21 cellular contexts compared by ENCODE assay signal in genomic region chr7:131691454-131692130, GRCh38.
DNase-seq lines count a peak whose midpoint lies in the region; ATAC-seq, FAIRE-seq and TF ChIP-seq lines count a peak whose summit lies in the region.
"Had no signal": no experiment of that assay in that cellular context is flagged by ENCODE, and none has a peak within 500 bp of the region (broad histone marks: within the 10 kb centered on the region; RNA-seq: fewer than 3 reads in every experiment).

No MANE protein-coding gene starts in this region.

- TF ChIP-seq RAD21 in IMR-90 (IDR thresholded peaks at IDR 0.05; ENCODE audit: low read length): no peak

- no peak overlapping the region for H3K4ac ChIP-seq in IMR-90 (ENCODE audit: low read depth, low read length)

- CTCF ChIA-PET in IMR-90 (lab: Yijun Ruan, JAX): interaction anchor here (0.5 to 1.3 kb wide), 5 partner anchors 9 to 889 kb away, joined by 3 to 14 read pairs (median 3); no protein-coding TSS in a partner anchor

- no peak overlapping the region for H2BK120ac ChIP-seq in IMR-90 (ENCODE audit: low read depth, low read length)

- no peak overlapping the region for H3K23ac ChIP-seq in IMR-90 (ENCODE audit: low read depth, low read length)

- H2AFZ ChIP-seq in GM23248: peak overlapping the region; percentile 68
- H2AFZ ChIP-seq in IMR-90 (replicated peaks; ENCODE audit: low read length, poor library complexity): peak overlapping the region; percentile 88
- no peak overlapping the region for H2AFZ ChIP-seq in astrocyte (ENCODE audit: low read depth, low read length)

- H4K91ac ChIP-seq in IMR-90 (ENCODE audit: insufficient read depth, low read depth, low read length): no peak overlapping the region

- ATAC-seq in IMR-90 (ENCODE audit: low read depth) (no peak), omental fat pad (ENCODE audit: low FRiP score) (peak; percentile 13), GM18861 (IDR thresholded peaks at IDR 0.05; ENCODE audit: unreplicated experiment) (no peak)

- H3K27ac Mint-ChIP-seq in astrocyte (ENCODE audit: unreplicated experiment): peak overlapping the region; percentile 59
- H3K27ac Mint-ChIP-seq: activated naive CD4-positive, alpha-beta T cell treated with anti-CD3 and anti-CD28 coated beads, Interleukin-2, amount 50 U/mL, for 72 hours; CD4-positive, alpha-beta memory T cell had no signal

- H3K9me3 Mint-ChIP-seq in astrocyte (ENCODE audit: unreplicated experiment): no peaks in the 10 kb centered on the region
- H3K9me3 Mint-ChIP-seq: activated naive CD4-positive, alpha-beta T cell treated with anti-CD3 and anti-CD28 coated beads, Interleukin-2, amount 50 U/mL, for 72 hours; CD4-positive, alpha-beta memory T cell had no signal

- no peak for FAIRE-seq in astrocyte (lab: Jason Lieb, UNC)
- FAIRE-seq: HepG2, islet of Langerhans, TTC549 had no signal

- H2BK5ac ChIP-seq in IMR-90 (ENCODE audit: low read depth, low read length, poor library complexity, severe bottlenecking): no peak overlapping the region

- no peak overlapping the region for H2BK15ac ChIP-seq in IMR-90 (ENCODE audit: low read depth, low read length)

- no peak for TF ChIP-seq POLR2A in IMR-90 (IDR thresholded peaks at IDR 0.05; ENCODE audit: low read depth, low read length)

- no peaks in the 10 kb centered on the region for H3K4me1 Mint-ChIP-seq in astrocyte (ENCODE audit: low read depth, unreplicated experiment)

- no peak for DNase-seq in GM23248
- DNase-seq in IMR-90: no peak
- DNase-seq in astrocyte (ENCODE audit: low read depth): no peak
- no peak for DNase-seq in omental fat pad (ENCODE audit: low spot score)
- DNase-seq in iPS-NIHi7 (ENCODE audit: extremely low spot score): no peak
- no peak for DNase-seq in NCI-H2029 (lab: John Stamatoyannopoulos, UW)
- DNase-seq: activated CD4-positive, alpha-beta T cell treated with anti-CD3 and anti-CD28 coated beads for 1 hour; CD4-positive, alpha-beta memory T cell; effector CD4-positive, alpha-beta T cell; NCI-H1436 treated with DMSO at 0.1 percent for 48 hours; spleen had no signal

- no TSS peak for BruUV-seq in IMR-90 (replicated peaks; lab: Mats Ljungman, UMichigan)

- H3K9ac ChIP-seq in GM23248 (no peak overlapping the region), IMR-90 (ENCODE audit: low read depth, low read length) (no peak overlapping the region), astrocyte (ENCODE audit: low read length) (no peak overlapping the region)

- no peak overlapping the region for H2AK5ac ChIP-seq in IMR-90 (ENCODE audit: low read depth, low read length)

- H3K9me1 ChIP-seq in IMR-90 (ENCODE audit: insufficient read depth, low read length): no peaks in the 10 kb centered on the region

- H3K9me3 ChIP-seq in GM23248 (ENCODE audit: low read depth) (no peaks in the 10 kb centered on the region), IMR-90 (ENCODE audit: control insufficient read depth, insufficient read depth, low read length) (no peaks in the 10 kb centered on the region), astrocyte (ENCODE audit: insufficient read depth, low read depth, low read length) (no peaks in the 10 kb centered on the region)
- H3K9me3 ChIP-seq: ascending aorta, lower lobe of right lung, spleen, stomach, tibial nerve had no signal

- in situ Hi-C loops in GM23248 (cut with MboI) (loop anchor here (25.0 kb wide), 1 partner anchor 571 kb away; no protein-coding TSS in a partner anchor), IMR-90 (cut with MboI; ENCODE audit: low sequenced_read_pairs) (no loop called here)

- no peak overlapping the region for H2BK20ac ChIP-seq in IMR-90 (ENCODE audit: low read depth, low read length)

- H3K79me1 ChIP-seq in IMR-90 (ENCODE audit: low read depth in 1 of 2, low read length in 2 of 2): no peaks in the 10 kb centered on the region

- H3K4me2 ChIP-seq in GM23248 (ENCODE audit: unreplicated experiment) (peak overlapping the region; percentile 78), IMR-90 (ENCODE audit: low read depth, low read length) (no peak overlapping the region), astrocyte (ENCODE audit: low read length) (peak overlapping the region; percentile 82)

- no peaks in the 10 kb centered on the region for H3K9me2 ChIP-seq in GM23248 (ENCODE audit: insufficient read depth)

- no peaks in the 10 kb centered on the region for H3K36me3 ChIP-seq in GM23248 (ENCODE audit: low read depth)
- H3K36me3 ChIP-seq in IMR-90 (ENCODE audit: control insufficient read depth, insufficient read depth, low read length): no peaks in the 10 kb centered on the region
- no peaks in the 10 kb centered on the region for H3K36me3 ChIP-seq in astrocyte (ENCODE audit: insufficient read depth, low read length)
- H3K36me3 ChIP-seq: ascending aorta, lower lobe of right lung, spleen, stomach, tibial nerve had no signal

- dilution Hi-C loops in IMR-90 (cut with HindIII; ENCODE audit: low sequenced_read_pairs, unreplicated experiment): no loop called here

- H4K20me1 ChIP-seq in GM23248 (ENCODE audit: insufficient read depth) (no peaks in the 10 kb centered on the region), IMR-90 (ENCODE audit: insufficient read depth, low read length) (0 out of 2 replicates have a peak, but pooled peaks cover 5% of the 10 kb centered on the region), astrocyte (ENCODE audit: insufficient read depth, low read length) (no peaks in the 10 kb centered on the region)

- H3K4me3 ChIP-seq in GM23248: peak overlapping the region; percentile 53
- no peak overlapping the region for H3K4me3 ChIP-seq in IMR-90 (ENCODE audit: insufficient read depth, low read depth, low read length)
- H3K4me3 ChIP-seq in astrocyte (ENCODE audit: insufficient read depth, low read depth, low read length): no peak overlapping the region
- H3K4me3 ChIP-seq: ascending aorta, lower lobe of right lung, spleen, stomach, tibial nerve had no signal

- no peaks in the 10 kb centered on the region for H3K79me2 ChIP-seq in GM23248 (ENCODE audit: insufficient read depth)
- no peaks in the 10 kb centered on the region for H3K79me2 ChIP-seq in astrocyte (ENCODE audit: insufficient read depth, low read length)

- H3K56ac ChIP-seq in IMR-90 (ENCODE audit: extremely low read depth, insufficient read depth, low read length): no peak overlapping the region

- H4K8ac ChIP-seq in IMR-90 (ENCODE audit: low read depth in 2 of 2, low read length in 2 of 2): no peak overlapping the region

- TF ChIP-seq CTCF in IMR-90 (conservative IDR thresholded peaks at IDR 0.05; ENCODE audit: low read depth, low read length) (no peak), astrocyte (IDR thresholded peaks at IDR 0.05; ENCODE audit: insufficient read depth, low read depth, low read length) (no peak), omental fat pad (IDR thresholded peaks at IDR 0.05) (no peak)

- H3K4me3 Mint-ChIP-seq in astrocyte (ENCODE audit: unreplicated experiment): no peak overlapping the region
- H3K4me3 Mint-ChIP-seq: CD4-positive, alpha-beta memory T cell had no signal

- intact Hi-C loops in IMR-90 (cut with micrococcal nuclease): no loop called here

- no peaks in the 10 kb centered on the region for H3K4me1 ChIP-seq in GM23248 (ENCODE audit: insufficient read depth)
- H3K4me1 ChIP-seq in IMR-90 (ENCODE audit: control insufficient read depth, insufficient read depth, low read length): no peaks in the 10 kb centered on the region
- no peaks in the 10 kb centered on the region for H3K4me1 ChIP-seq in astrocyte (ENCODE audit: insufficient read depth, low read length)
- H3K4me1 ChIP-seq: ascending aorta, foreskin keratinocyte, lower lobe of right lung had no signal

- H3K14ac ChIP-seq in IMR-90 (replicated peaks; ENCODE audit: low read depth, low read length): no peak overlapping the region

- H2AK9ac ChIP-seq in IMR-90 (replicated peaks; ENCODE audit: low read depth, low read length, poor library complexity): no peak overlapping the region

- H3K27me3 ChIP-seq in GM23248 (replicated peaks; ENCODE audit: insufficient read depth) (peaks cover 6% of the 10 kb centered on the region; the same call in 1 of the 2 replicates), IMR-90 (ENCODE audit: control insufficient read depth, insufficient read depth, low read length) (peaks cover 36% of the 10 kb centered on the region), astrocyte (ENCODE audit: insufficient read depth, low read length) (peaks cover 19% of the 10 kb centered on the region)
- H3K27me3 ChIP-seq: ascending aorta had no signal

- 37 to 38% methylated on average over 12 of the region's 12 CpGs for WGBS in GM23248 (ENCODE audit: low coverage in 1 of 2, low lambda C conversion rate in 2 of 2, missing lambda C conversion rate in 2 of 2), 2 experiments
- 48% methylated on average over 5 of the region's 12 CpGs; no CpG with 5 or more reads in 1 of the 2 experiments for WGBS in IMR-90 (ENCODE audit: extremely low coverage in 2 of 2, insufficient read length in 1 of 2), 2 experiments

- no peaks in the 10 kb centered on the region for H3F3A ChIP-seq in GM23248 (ENCODE audit: insufficient read depth)

- no peak overlapping the region for H3K27ac ChIP-seq in GM23248
- no peak overlapping the region for H3K27ac ChIP-seq in IMR-90 (ENCODE audit: insufficient read depth, low read length)
- H3K27ac ChIP-seq in astrocyte (ENCODE audit: low read depth, low read length): no peak overlapping the region
- H3K27ac ChIP-seq: ascending aorta, foreskin keratinocyte, lower lobe of right lung, spleen, stomach, tibial nerve had no signal

- H3K18ac ChIP-seq in IMR-90 (ENCODE audit: low read depth, low read length): no peak overlapping the region

- POLR2A ChIA-PET in IMR-90 (lab: Charles Lee; ENCODE audit: unreplicated experiment): interaction anchor here (0.6 kb wide), 1 partner anchor 253 kb away, joined by 3 read pairs; no protein-coding TSS in a partner anchor

- H3K36me3 Mint-ChIP-seq in astrocyte (ENCODE audit: low read depth, unreplicated experiment): peaks cover 2% of the 10 kb centered on the region
- H3K36me3 Mint-ChIP-seq: activated naive CD4-positive, alpha-beta T cell treated with anti-CD3 and anti-CD28 coated beads, Interleukin-2, amount 50 U/mL, for 72 hours; CD4-positive, alpha-beta memory T cell had no signal

- peaks cover 60% of the 10 kb centered on the region for H3K27me3 Mint-ChIP-seq in astrocyte (ENCODE audit: low read depth, unreplicated experiment)

- H4K5ac ChIP-seq in IMR-90 (ENCODE audit: low read depth, low read length): no peak overlapping the region

TF ChIP-seq in IMR-90, 13 proteins besides CTCF, POLR2A, EP300 and RAD21 (continues in another document):
- TF ChIP-seq CEBPB (IDR thresholded peaks at IDR 0.05; ENCODE audit: low read depth, low read length) (no peak), USF2 (IDR thresholded peaks at IDR 0.05; ENCODE audit: low read depth, low read length) (no peak), BHLHE40 (IDR thresholded peaks at IDR 0.05; ENCODE audit: low read depth, low read length) (no peak), FOS (IDR thresholded peaks at IDR 0.05; ENCODE audit: low read depth, low read length) (no peak), RCOR1 (IDR thresholded peaks at IDR 0.05; ENCODE audit: insufficient replicate concordance, low read length) (no peak)
